ENCODE assay signal across 2 cellular contexts in the genomic region with DNA sequence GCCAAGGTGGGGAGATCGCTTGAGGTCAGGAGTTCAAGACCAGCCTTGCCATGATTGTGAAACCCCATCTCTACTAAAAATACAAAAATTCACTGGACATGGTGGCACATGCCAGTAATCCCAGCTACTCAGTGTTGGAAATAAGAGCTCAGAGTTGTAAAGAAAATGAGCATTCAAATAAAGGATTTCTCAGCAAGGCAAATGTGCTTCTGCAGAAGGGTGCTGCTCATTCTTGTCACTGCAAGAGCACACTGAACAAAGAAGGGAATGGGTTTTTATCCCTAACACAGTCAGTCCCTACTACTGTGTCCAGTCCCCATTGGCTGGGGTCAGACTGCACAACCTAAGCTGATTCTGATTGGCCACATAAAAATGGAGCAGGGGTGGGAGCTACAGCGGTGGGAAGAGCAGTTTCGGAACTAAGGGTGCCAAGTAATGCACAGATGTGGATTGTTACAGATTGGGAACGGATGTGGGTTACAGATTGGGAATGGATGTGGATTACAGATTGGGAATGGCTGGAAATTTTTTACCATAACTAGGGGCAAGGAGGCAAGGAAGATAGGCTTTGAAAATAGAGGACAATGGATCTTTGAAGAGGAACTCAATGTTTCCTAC.
TF ChIP-seq lines count a peak whose summit lies in the region.

No MANE protein-coding gene starts in this region.

TF ChIP-seq in GM23338, 12 proteins besides CTCF, POLR2A, EP300 and RAD21:
- TF ChIP-seq NANOG (IDR thresholded peaks at IDR 0.05; ENCODE audit: borderline replicate concordance), result no peak
- TF ChIP-seq, protein P1, sequence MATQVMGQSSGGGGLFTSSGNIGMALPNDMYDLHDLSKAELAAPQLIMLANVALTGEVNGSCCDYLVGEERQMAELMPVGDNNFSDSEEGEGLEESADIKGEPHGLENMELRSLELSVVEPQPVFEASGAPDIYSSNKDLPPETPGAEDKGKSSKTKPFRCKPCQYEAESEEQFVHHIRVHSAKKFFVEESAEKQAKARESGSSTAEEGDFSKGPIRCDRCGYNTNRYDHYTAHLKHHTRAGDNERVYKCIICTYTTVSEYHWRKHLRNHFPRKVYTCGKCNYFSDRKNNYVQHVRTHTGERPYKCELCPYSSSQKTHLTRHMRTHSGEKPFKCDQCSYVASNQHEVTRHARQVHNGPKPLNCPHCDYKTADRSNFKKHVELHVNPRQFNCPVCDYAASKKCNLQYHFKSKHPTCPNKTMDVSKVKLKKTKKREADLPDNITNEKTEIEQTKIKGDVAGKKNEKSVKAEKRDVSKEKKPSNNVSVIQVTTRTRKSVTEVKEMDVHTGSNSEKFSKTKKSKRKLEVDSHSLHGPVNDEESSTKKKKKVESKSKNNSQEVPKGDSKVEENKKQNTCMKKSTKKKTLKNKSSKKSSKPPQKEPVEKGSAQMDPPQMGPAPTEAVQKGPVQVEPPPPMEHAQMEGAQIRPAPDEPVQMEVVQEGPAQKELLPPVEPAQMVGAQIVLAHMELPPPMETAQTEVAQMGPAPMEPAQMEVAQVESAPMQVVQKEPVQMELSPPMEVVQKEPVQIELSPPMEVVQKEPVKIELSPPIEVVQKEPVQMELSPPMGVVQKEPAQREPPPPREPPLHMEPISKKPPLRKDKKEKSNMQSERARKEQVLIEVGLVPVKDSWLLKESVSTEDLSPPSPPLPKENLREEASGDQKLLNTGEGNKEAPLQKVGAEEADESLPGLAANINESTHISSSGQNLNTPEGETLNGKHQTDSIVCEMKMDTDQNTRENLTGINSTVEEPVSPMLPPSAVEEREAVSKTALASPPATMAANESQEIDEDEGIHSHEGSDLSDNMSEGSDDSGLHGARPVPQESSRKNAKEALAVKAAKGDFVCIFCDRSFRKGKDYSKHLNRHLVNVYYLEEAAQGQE (IDR thresholded peaks at IDR 0.05; ENCODE audit: unreplicated experiment), result no peak

TF ChIP-seq in K562, 482 proteins besides CTCF, POLR2A, EP300 and RAD21:
- TF ChIP-seq ZNF561 (CRISPR knock-in tag; conservative IDR thresholded peaks at IDR 0.05) (peak; percentile 85), CBX1 (IDR thresholded peaks at IDR 0.05; ENCODE audit: low read depth) (peak; percentile 63; the same call in 1 of the 2 replicates), CBX3 (IDR thresholded peaks at IDR 0.05; ENCODE audit: borderline replicate concordance in 1 of 2, low read length in 2 of 2) (peak in 1 of 2 experiments; percentile 97; a peak in 2 of 3 replicates), AFF4 (CRISPR knock-in tag; IDR thresholded peaks at IDR 0.05) (no peak), CBX5 (IDR thresholded peaks at IDR 0.05; ENCODE audit: borderline replicate concordance, low read depth) (peak; percentile 94), ZNF592 (IDR thresholded peaks at IDR 0.05) (no peak), TRIM28 (IDR thresholded peaks at IDR 0.05) (peak; percentile 77)
- TF ChIP-seq, protein P2, sequence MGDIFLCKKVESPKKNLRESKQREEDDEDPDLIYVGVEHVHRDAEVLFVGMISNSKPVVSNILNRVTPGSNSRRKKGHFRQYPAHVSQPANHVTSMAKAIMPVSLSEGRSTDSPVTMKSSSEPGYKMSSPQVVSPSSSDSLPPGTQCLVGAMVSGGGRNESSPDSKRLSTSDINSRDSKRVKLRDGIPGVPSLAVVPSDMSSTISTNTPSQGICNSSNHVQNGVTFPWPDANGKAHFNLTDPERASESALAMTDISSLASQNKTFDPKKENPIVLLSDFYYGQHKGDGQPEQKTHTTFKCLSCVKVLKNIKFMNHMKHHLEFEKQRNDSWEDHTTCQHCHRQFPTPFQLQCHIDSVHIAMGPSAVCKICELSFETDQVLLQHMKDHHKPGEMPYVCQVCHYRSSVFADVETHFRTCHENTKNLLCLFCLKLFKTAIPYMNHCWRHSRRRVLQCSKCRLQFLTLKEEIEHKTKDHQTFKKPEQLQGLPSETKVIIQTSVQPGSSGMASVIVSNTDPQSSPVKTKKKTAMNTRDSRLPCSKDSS (IDR thresholded peaks at IDR 0.05; ENCODE audit: low read depth, partially characterized antibody), result peak; percentile 95
